In the genomic region with DNA sequence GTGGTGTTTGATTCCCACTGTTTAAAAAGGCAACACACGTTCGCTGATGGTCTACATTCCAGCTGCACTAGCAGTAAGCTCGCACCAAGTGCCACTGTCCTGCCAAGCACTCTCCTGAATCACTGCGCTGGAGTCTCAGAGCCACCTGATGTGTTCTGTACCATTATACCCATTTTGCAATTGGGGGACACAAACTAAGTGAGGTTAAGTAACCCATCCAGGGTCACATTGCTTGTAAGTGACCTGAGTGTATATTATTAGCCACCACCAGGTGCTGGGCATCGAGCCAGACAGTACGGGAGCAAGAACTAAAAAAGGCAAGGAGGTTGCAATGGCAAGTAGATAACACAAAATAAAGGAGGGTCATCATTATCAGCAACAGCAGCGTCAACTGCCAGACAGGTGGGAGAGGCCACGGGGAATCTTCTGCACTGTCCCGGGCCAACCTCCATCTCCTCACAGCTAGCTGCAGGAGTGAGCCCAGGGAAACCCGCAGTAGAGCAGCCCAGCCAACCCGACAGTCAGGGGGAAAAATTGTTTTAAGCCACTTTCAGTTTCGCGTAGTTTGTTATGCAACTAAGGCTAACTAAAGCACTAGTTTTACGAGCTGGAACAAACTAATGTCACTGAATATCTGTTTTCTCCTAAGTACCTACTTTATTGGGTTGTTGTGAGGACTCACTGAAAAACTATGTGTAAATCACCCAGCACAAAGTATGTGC, we compare ENCODE assay signal across 9 cellular contexts. TPM values are rescaled to one million over a fixed set of nuclear protein-coding genes. Genes with fewer than 3 reads are reported as not detected.
DNase-seq lines count a peak whose midpoint lies in the region; ATAC-seq, FAIRE-seq and TF ChIP-seq lines count a peak whose summit lies in the region.
"Had no signal": no experiment of that assay in that cellular context is flagged by ENCODE, and none has a peak within 500 bp of the region (broad histone marks: within the 10 kb centered on the region; RNA-seq: fewer than 3 reads in every experiment).

No MANE protein-coding gene starts in this region.

- peaks cover 0 to 54% (median 6%) of the 10 kb centered on the region in 4 donors for H3K27me3 ChIP-seq in esophagus muscularis mucosa

- H3K4me3 ChIP-seq in esophagus muscularis mucosa: peak overlapping the region; percentile 44 to 54 (median 48)

- TF ChIP-seq POLR2A in esophagus muscularis mucosa (IDR thresholded peaks at IDR 0.05; ENCODE audit: low read depth): no peak

- H3K9me3 ChIP-seq in esophagus muscularis mucosa: no peaks in the 10 kb centered on the region

- ATAC-seq in omental fat pad (ENCODE audit: low FRiP score) (peak; percentile 49), GM19455 (IDR thresholded peaks at IDR 0.05; ENCODE audit: unreplicated experiment) (no peak)

- H3K4me1 ChIP-seq in esophagus muscularis mucosa: peaks cover 0 to 22% (median 16%) of the 10 kb centered on the region in 4 donors

- H3K36me3 ChIP-seq in esophagus muscularis mucosa: no peaks in the 10 kb centered on the region

- TF ChIP-seq CTCF in esophagus muscularis mucosa (IDR thresholded peaks at IDR 0.05) (no peak), omental fat pad (IDR thresholded peaks at IDR 0.05) (no peak)

- no peak for TF ChIP-seq EP300 in esophagus muscularis mucosa (IDR thresholded peaks at IDR 0.05)

- 49% methylated on average over 14 of the region's 14 CpGs for WGBS in esophagus muscularis mucosa

- DNase-seq in EH (ENCODE audit: low read depth) (peak; percentile 24), NCI-H345 treated with DMSO at 0.1 percent for 48 hours (lab: John Stamatoyannopoulos, UW; ENCODE audit: unreplicated experiment) (peak; percentile 55), esophagus muscularis mucosa (ENCODE audit: extremely low spot score) (no peak), omental fat pad (ENCODE audit: low spot score) (no peak), globus pallidus (ENCODE audit: low spot score) (no peak), GM19239 (ENCODE audit: insufficient read length, low spot score) (no peak), posterior vena cava (ENCODE audit: low spot score) (no peak)

- intact Hi-C loops in esophagus muscularis mucosa (cut with DNase I): no loop called here
- intact Hi-C loops in posterior vena cava (cut with DNase I): no loop called here

- H3K27ac ChIP-seq in esophagus muscularis mucosa (replicated peaks in 1 of 4): peak overlapping the region in 2 of 4 donors; percentile 13 to 38

- FAIRE-seq in GM19239 (lab: Jason Lieb, UNC): no peak
- FAIRE-seq: colon had no signal

RNA-seq across cellular contexts. Expression of gene CPVL, which starts 0.7 kb away (rescaled TPM):
- total RNA-seq in esophagus muscularis mucosa: 10 to 100 TPM in 2 of 4 donors, 1 to 10 TPM in 2; 8.0 to 28.5 (median 11.3) TPM
- total RNA-seq in omental fat pad: 10 to 100 TPM; 25.1 to 58.6 (median 38.6) TPM
- total RNA-seq in posterior vena cava: 10 to 100 TPM; 23.8 to 44.9 TPM

RNA-seq across cellular contexts. Expression of gene CHN2, which starts 47.5 kb away (rescaled TPM):
- total RNA-seq in esophagus muscularis mucosa (1 to 10 TPM; 8.0 to 9.8 (median 8.9) TPM), omental fat pad (10 to 100 TPM in 3 of 4 donors, 1 to 10 TPM in 1; 7.6 to 25.9 (median 17.8) TPM), posterior vena cava (10 to 100 TPM in 1 of 2 donors, 1 to 10 TPM in 1; 8.4 to 11.6 TPM)

Comparison
In these comparisons a context has a peak if more than half of its experiments do, and no peak if none do; other contexts are left out.
1. DNase-seq: peak in EH (single experiment) and NCI-H345 treated with DMSO at 0.1 percent for 48 hours (single experiment); none in esophagus muscularis mucosa (single experiment), omental fat pad (single experiment), globus pallidus (single experiment), GM19239 (single experiment) and posterior vena cava (single experiment).